ENCODE assay signal across 8 cellular contexts in the genomic region with DNA sequence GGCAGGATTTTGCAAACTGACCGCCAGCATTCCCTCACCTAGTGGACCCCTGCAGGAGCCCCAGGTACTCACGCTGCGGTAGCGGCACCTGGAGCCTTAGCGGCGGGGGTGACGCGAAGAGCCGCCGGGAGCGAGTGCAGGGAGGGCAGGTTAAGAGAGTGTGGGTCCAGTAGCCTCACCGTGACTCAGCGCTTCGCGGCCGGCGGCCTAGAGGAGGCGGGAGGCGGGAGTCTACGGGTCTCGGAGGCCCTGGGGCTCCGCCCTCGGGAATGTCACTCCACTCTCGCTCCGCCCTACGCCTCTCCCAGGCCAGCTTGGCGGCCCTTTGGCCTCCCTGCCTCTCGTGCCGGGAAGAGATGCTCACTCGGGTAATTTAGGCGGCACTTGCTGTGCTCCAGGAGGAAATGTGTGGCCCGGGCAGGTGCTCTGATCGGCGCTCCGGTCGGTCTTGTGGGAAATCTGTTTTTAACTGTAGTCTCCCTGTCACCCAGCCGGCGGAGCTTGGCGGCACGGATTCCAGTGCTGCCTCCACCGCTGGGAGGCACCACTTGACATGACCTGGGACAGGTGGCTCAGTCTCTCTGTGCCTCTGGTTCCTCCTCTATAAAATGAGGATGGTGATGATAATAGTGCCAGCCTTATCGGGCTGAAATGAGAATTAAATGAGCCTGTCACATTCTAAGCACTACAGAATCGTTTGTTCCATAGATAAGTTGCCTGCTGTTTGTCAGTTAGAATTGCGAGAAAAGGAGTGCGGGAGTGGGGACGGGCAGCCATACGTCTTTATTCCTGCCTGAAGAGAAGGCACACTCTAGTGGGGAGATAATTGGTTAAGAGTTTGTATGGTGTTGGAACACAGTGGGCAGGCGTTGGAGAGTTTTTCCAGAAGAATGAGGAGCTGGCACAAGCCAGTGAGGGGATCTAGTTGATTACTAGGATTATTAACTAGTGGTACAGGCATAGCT. TPM values are rescaled to one million over a fixed set of nuclear protein-coding genes. Genes with fewer than 3 reads are reported as not detected.
DNase-seq lines count a peak whose midpoint lies in the region; ATAC-seq and TF ChIP-seq lines count a peak whose summit lies in the region.

A gene (minus strand): TSS at position 216 of the 965 bp plus-strand sequence. CDS start 2,076 bp downstream, outside the sequence.

- no peaks in the 10 kb centered on the region for H3K9me3 ChIP-seq in DOHH2 (ENCODE audit: control insufficient read depth, insufficient read depth, low read length)
- H3K9me3 ChIP-seq in Panc1 (ENCODE audit: control insufficient read depth, insufficient read depth, low read depth, low read length): no peaks in the 10 kb centered on the region
- H3K9me3 ChIP-seq in stomach smooth muscle (ENCODE audit: control insufficient read depth in 2 of 2, low read length in 2 of 2): no peaks in the 10 kb centered on the region

- no peaks in the 10 kb centered on the region for H3K4me1 ChIP-seq in DOHH2 (ENCODE audit: control insufficient read depth, low read length)
- no peaks in the 10 kb centered on the region for H3K4me1 ChIP-seq in Panc1 (ENCODE audit: control insufficient read depth, insufficient read depth, low read length)
- H3K4me1 ChIP-seq in stomach smooth muscle (ENCODE audit: control insufficient read depth, insufficient read depth, low read length): no peaks in the 10 kb centered on the region

- peak; percentile 8 for DNase-seq in Panc1 (ENCODE audit: low read depth, low spot score)
- DNase-seq in activated T-helper 2 cell treated with anti-CD3 and anti-CD28 coated beads, Interferon-gamma antibody, Interleukin-2, Interleukin-4, amounts not matched to agents 10 μg/mL and 5 μg/mL and 100 μg/mL, durations not matched to agents 14 hours and 24 hours and 36 hours (ENCODE audit: low spot score): peak; percentile 55
- DNase-seq in fibroblast of the conjunctiva (ENCODE audit: low read depth): peak; percentile 56
- DNase-seq in natural killer cell treated with Interleukin-12 subunit alpha and Interleukin-12 subunit beta and Interleukin-15 and Interleukin-18, amount 100 ng/mL, for 72 hours (ENCODE audit: low spot score): peak; percentile 86

- in situ Hi-C loops in Panc1 (cut with HindIII; ENCODE audit: low pct_unique_long_range_greater_than_20kb, low sequenced_read_pairs): no loop called here

- H3K79me2 ChIP-seq in DOHH2 (ENCODE audit: control insufficient read depth, low read length): no peaks in the 10 kb centered on the region

- H3K27ac Mint-ChIP-seq in IgD-negative memory B cell: no peak within 1 kb of the TSS
- peak within 1 kb of the TSS; percentile 47 for H3K27ac Mint-ChIP-seq in activated T-helper 2 cell treated with anti-CD3 and anti-CD28 coated beads, Interferon-gamma antibody, Interleukin-2, Interleukin-4, amounts not matched to agents 10 μg/mL and 5 μg/mL and 100 μg/mL, durations not matched to agents 14 hours and 24 hours and 36 hours
- H3K27ac Mint-ChIP-seq in natural killer cell treated with Interleukin-12 subunit alpha and Interleukin-12 subunit beta and Interleukin-15 and Interleukin-18, amount 100 ng/mL, for 72 hours: peak within 1 kb of the TSS; percentile 51 to 69

- 0 out of 2 replicates have a peak within 1 kb of the TSS, but pooled peaks have one; percentile 9 for H3K4me3 ChIP-seq in DOHH2 (ENCODE audit: low read length)
- H3K4me3 ChIP-seq in Panc1 (ENCODE audit: low read depth in 2 of 2, low read length in 2 of 2): peak within 1 kb of the TSS; percentile 56 to 62
- peak within 1 kb of the TSS; percentile 78 for H3K4me3 ChIP-seq in stomach smooth muscle (ENCODE audit: low read length in 2 of 2)

- peak; percentile 97 for ATAC-seq in GM21717 (IDR thresholded peaks at IDR 0.05; ENCODE audit: unreplicated experiment)
- peak; percentile 100 for ATAC-seq in Panc1
- peak; percentile 98 to 99 for ATAC-seq in natural killer cell treated with Interleukin-12 subunit alpha and Interleukin-12 subunit beta and Interleukin-15 and Interleukin-18, amount 100 ng/mL, for 72 hours

- H3K27me3 ChIP-seq in DOHH2 (ENCODE audit: control insufficient read depth, low read length): no peaks in the 10 kb centered on the region
- no peaks in the 10 kb centered on the region for H3K27me3 ChIP-seq in Panc1 (ENCODE audit: control insufficient read depth, insufficient read depth, low read length)
- H3K27me3 ChIP-seq in stomach smooth muscle (ENCODE audit: control insufficient read depth in 1 of 2, insufficient read depth in 2 of 2, low read length in 2 of 2): peaks cover 0 to 13% of the 10 kb centered on the region in 2 donors

- peak within 1 kb of the TSS; percentile 57 to 94 (median 79) for H3K4me3 Mint-ChIP-seq in IgD-negative memory B cell
- peak within 1 kb of the TSS; percentile 81 for H3K4me3 Mint-ChIP-seq in activated T-helper 2 cell treated with anti-CD3 and anti-CD28 coated beads, Interferon-gamma antibody, Interleukin-2, Interleukin-4, amounts not matched to agents 10 μg/mL and 5 μg/mL and 100 μg/mL, durations not matched to agents 14 hours and 24 hours and 36 hours (ENCODE audit: low read depth)
- peak within 1 kb of the TSS; percentile 81 for H3K4me3 Mint-ChIP-seq in natural killer cell treated with Interleukin-12 subunit alpha and Interleukin-12 subunit beta and Interleukin-15 and Interleukin-18, amount 100 ng/mL, for 72 hours

- no peaks in the 10 kb centered on the region for H3K36me3 Mint-ChIP-seq in IgD-negative memory B cell
- H3K36me3 Mint-ChIP-seq in activated T-helper 2 cell treated with anti-CD3 and anti-CD28 coated beads, Interferon-gamma antibody, Interleukin-2, Interleukin-4, amounts not matched to agents 10 μg/mL and 5 μg/mL and 100 μg/mL, durations not matched to agents 14 hours and 24 hours and 36 hours (ENCODE audit: low read depth): peaks cover 4% of the 10 kb centered on the region
- H3K36me3 Mint-ChIP-seq in natural killer cell treated with Interleukin-12 subunit alpha and Interleukin-12 subunit beta and Interleukin-15 and Interleukin-18, amount 100 ng/mL, for 72 hours: no peaks in the 10 kb centered on the region

- POLR2A ChIA-PET in Panc1 (lab: Charles Lee): no interaction called here

- no peaks in the 10 kb centered on the region for H3F3A ChIP-seq in DOHH2 (ENCODE audit: control insufficient read depth, insufficient read depth)

- H3K27me3 Mint-ChIP-seq in IgD-negative memory B cell: peaks cover 25% of the 10 kb centered on the region
- peaks cover 5% of the 10 kb centered on the region for H3K27me3 Mint-ChIP-seq in activated T-helper 2 cell treated with anti-CD3 and anti-CD28 coated beads, Interferon-gamma antibody, Interleukin-2, Interleukin-4, amounts not matched to agents 10 μg/mL and 5 μg/mL and 100 μg/mL, durations not matched to agents 14 hours and 24 hours and 36 hours (ENCODE audit: low read depth)
- peaks cover 0 to 21% of the 10 kb centered on the region in 2 donors for H3K27me3 Mint-ChIP-seq in natural killer cell treated with Interleukin-12 subunit alpha and Interleukin-12 subunit beta and Interleukin-15 and Interleukin-18, amount 100 ng/mL, for 72 hours

- TF ChIP-seq CTCF in DOHH2 (IDR thresholded peaks at IDR 0.05; ENCODE audit: low read depth, low read length, poor library complexity, severe bottlenecking) (no peak), Panc1 (IDR thresholded peaks at IDR 0.05) (peak; percentile 78)

- H4K20me1 ChIP-seq in DOHH2 (ENCODE audit: control insufficient read depth, insufficient read depth, low read depth, low read length): no peaks in the 10 kb centered on the region

- no peaks in the 10 kb centered on the region for H3K9me2 ChIP-seq in DOHH2 (replicated peaks; ENCODE audit: control insufficient read depth, low read length)

- peak within 1 kb of the TSS; percentile 17 for H3K4me2 ChIP-seq in DOHH2 (ENCODE audit: low read length)

- CTCF ChIA-PET in Panc1 (lab: Charles Lee): interaction anchor here (0.6 kb wide), 1 partner anchor 25 kb away, joined by 3 read pairs; no protein-coding TSS in a partner anchor

- H3K36me3 ChIP-seq in DOHH2 (ENCODE audit: control insufficient read depth, low read length): no peaks in the 10 kb centered on the region
- H3K36me3 ChIP-seq in Panc1 (ENCODE audit: control insufficient read depth, insufficient read depth, low read length): no peaks in the 10 kb centered on the region
- no peaks in the 10 kb centered on the region for H3K36me3 ChIP-seq in stomach smooth muscle (ENCODE audit: control insufficient read depth in 2 of 2, insufficient read depth in 2 of 2, low read length in 2 of 2)

- H3K9ac ChIP-seq in stomach smooth muscle (ENCODE audit: low read length in 2 of 2): peak within 1 kb of the TSS; percentile 21 to 53

- BruUV-seq in Panc1 (replicated peaks; lab: Mats Ljungman, UMichigan): no TSS peak

- no peaks in the 10 kb centered on the region for H3K9me3 Mint-ChIP-seq in IgD-negative memory B cell
- no peaks in the 10 kb centered on the region for H3K9me3 Mint-ChIP-seq in activated T-helper 2 cell treated with anti-CD3 and anti-CD28 coated beads, Interferon-gamma antibody, Interleukin-2, Interleukin-4, amounts not matched to agents 10 μg/mL and 5 μg/mL and 100 μg/mL, durations not matched to agents 14 hours and 24 hours and 36 hours
- H3K9me3 Mint-ChIP-seq in natural killer cell treated with Interleukin-12 subunit alpha and Interleukin-12 subunit beta and Interleukin-15 and Interleukin-18, amount 100 ng/mL, for 72 hours: no peaks in the 10 kb centered on the region

- peaks cover 2 to 7% (median 4%) of the 10 kb centered on the region in 3 donors for H3K4me1 Mint-ChIP-seq in IgD-negative memory B cell
- H3K4me1 Mint-ChIP-seq in activated T-helper 2 cell treated with anti-CD3 and anti-CD28 coated beads, Interferon-gamma antibody, Interleukin-2, Interleukin-4, amounts not matched to agents 10 μg/mL and 5 μg/mL and 100 μg/mL, durations not matched to agents 14 hours and 24 hours and 36 hours (ENCODE audit: low read depth): peaks cover 20% of the 10 kb centered on the region
- H3K4me1 Mint-ChIP-seq in natural killer cell treated with Interleukin-12 subunit alpha and Interleukin-12 subunit beta and Interleukin-15 and Interleukin-18, amount 100 ng/mL, for 72 hours (ENCODE audit: low read depth in 2 of 2): peaks cover 13% of the 10 kb centered on the region in 2 donors

- H3K27ac ChIP-seq in DOHH2 (ENCODE audit: low read depth, low read length) (no peak within 1 kb of the TSS), Panc1 (ENCODE audit: low read length) (peak within 1 kb of the TSS; percentile 81), stomach smooth muscle (ENCODE audit: low read length) (peak within 1 kb of the TSS; percentile 24)

- intact Hi-C loops in Panc1 (cut with micrococcal nuclease; ENCODE audit: unreplicated experiment): loop anchor here (10.0 kb wide), 1 partner anchor 191 kb away; no protein-coding TSS in a partner anchor
- intact Hi-C loops in activated T-helper 2 cell treated with anti-CD3 and anti-CD28 coated beads, Interferon-gamma antibody, Interleukin-2, Interleukin-4, amounts not matched to agents 10 μg/mL and 5 μg/mL and 100 μg/mL, durations not matched to agents 14 hours and 24 hours and 36 hours (cut with micrococcal nuclease): loop anchor here (2.0 to 10.0 kb wide), 3 partner anchors 23 to 179 kb away; a partner anchor contains a TSS

RNA-seq across cellular contexts. Expression of the gene that starts here (rescaled TPM):
- not detected for polyA plus RNA-seq in IgD-negative memory B cell
- 19.7 TPM for total RNA-seq in Panc1 (2021; ENCODE audit: unreplicated experiment)
- 19.8 TPM for polyA plus RNA-seq in Panc1 (2012; ENCODE audit: insufficient read length)
- 5.1 and 5.9 TPM in 2 replicates for total RNA-seq in activated T-helper 2 cell treated with anti-CD3 and anti-CD28 coated beads, Interferon-gamma antibody, Interleukin-2, Interleukin-4, amounts not matched to agents 10 μg/mL and 5 μg/mL and 100 μg/mL, durations not matched to agents 14 hours and 24 hours and 36 hours
- 1 to 10 TPM; 4.9 to 5.4 TPM for total RNA-seq in natural killer cell treated with Interleukin-12 subunit alpha and Interleukin-12 subunit beta and Interleukin-15 and Interleukin-18, amount 100 ng/mL, for 72 hours

Comparison
In these comparisons a context has a peak if more than half of its experiments do, and no peak if none do; other contexts are left out.
1. H3K4me3 ChIP-seq: peak in every context shown above with its lines; median percentile 78 in stomach smooth muscle; 59 in Panc1; 9 in DOHH2.
2. H3K27ac Mint-ChIP-seq: peak in activated T-helper 2 cell treated with anti-CD3 and anti-CD28 coated beads, Interferon-gamma antibody, Interleukin-2, Interleukin-4, amounts not matched to agents 10 μg/mL and 5 μg/mL and 100 μg/mL, durations not matched to agents 14 hours and 24 hours and 36 hours (single experiment) and natural killer cell treated with Interleukin-12 subunit alpha and Interleukin-12 subunit beta and Interleukin-15 and Interleukin-18, amount 100 ng/mL, for 72 hours (2 of 2); none in IgD-negative memory B cell (0 of 3).
3. DNase-seq: peak in every context shown above with its lines; median percentile 86 in natural killer cell treated with Interleukin-12 subunit alpha and Interleukin-12 subunit beta and Interleukin-15 and Interleukin-18, amount 100 ng/mL, for 72 hours; 56 in fibroblast of the conjunctiva; 55 in activated T-helper 2 cell treated with anti-CD3 and anti-CD28 coated beads, Interferon-gamma antibody, Interleukin-2, Interleukin-4, amounts not matched to agents 10 μg/mL and 5 μg/mL and 100 μg/mL, durations not matched to agents 14 hours and 24 hours and 36 hours; 8 in Panc1.
4. Peak in every context shown above with its lines, with median percentiles within 50 percentile points of each other: ATAC-seq and H3K4me3 Mint-ChIP-seq.